1 cellular context compared by ENCODE assay signal in the genomic region with DNA sequence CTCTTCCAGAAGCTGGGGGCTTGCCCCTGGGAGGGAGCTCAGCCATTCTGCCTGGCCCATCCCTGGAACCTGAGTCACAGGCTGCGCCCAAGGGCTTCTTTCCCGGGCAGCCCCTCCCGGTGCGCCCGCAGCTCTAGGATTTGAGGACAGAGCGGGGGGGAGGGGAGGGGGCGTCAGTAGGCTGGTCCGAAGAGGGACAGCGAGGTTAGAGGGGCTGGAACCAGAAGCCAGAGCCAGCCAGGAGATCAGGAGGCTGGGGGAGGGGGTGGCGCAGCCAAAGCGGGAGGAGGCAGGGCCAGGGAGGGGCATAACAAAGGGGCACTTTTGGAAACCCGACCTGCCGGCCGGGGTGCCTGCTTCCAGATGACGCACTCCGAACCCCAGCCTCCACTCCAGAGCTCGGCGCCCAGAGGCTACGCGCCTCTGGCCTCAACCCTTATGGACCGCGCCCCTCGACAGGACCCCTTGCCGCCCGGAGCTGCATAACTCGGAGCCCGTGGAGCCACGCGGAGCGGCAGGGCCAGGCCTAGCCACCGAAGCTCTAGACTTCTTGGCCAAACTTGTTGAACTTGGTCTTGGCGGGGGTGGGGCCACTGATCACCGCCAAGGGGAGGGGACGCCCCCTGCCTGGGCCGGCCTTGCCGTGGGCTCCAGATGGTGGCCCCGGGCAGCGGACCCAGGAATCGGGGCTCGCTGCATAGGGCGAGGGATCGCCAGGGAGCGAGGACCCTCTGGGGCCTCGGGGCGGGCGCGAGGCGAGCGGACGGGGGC.
TF ChIP-seq lines count a peak whose summit lies in the region.

No MANE protein-coding gene starts in this region.

TF ChIP-seq in HepG2, 621 proteins besides CTCF, POLR2A, EP300 and RAD21 (continued from another document and continues in another):
- TF ChIP-seq HNRNPK (IDR thresholded peaks at IDR 0.05; ENCODE audit: low read depth, low read length, poor library complexity, severe bottlenecking) (peak; percentile 15), ZNF501 (CRISPR knock-in tag; IDR thresholded peaks at IDR 0.05) (0 out of 2 replicates have a peak, but pooled peaks have one; percentile 43), THAP7 (CRISPR knock-in tag; IDR thresholded peaks at IDR 0.05) (0 out of 2 replicates have a peak, but pooled peaks have one; percentile 56), ZNF230 (CRISPR knock-in tag; IDR thresholded peaks at IDR 0.05) (0 out of 2 replicates have a peak, but pooled peaks have one; percentile 46), TAF1 (CRISPR knock-in tag; IDR thresholded peaks at IDR 0.05) (peak; percentile 70), ZNF660 (CRISPR knock-in tag; IDR thresholded peaks at IDR 0.05; ENCODE audit: borderline replicate concordance, low read depth) (no peak), ZNF781 (CRISPR knock-in tag; IDR thresholded peaks at IDR 0.05; ENCODE audit: borderline replicate concordance, not compliant biosample characterization) (peak; percentile 44), HNF1B (CRISPR knock-in tag; IDR thresholded peaks at IDR 0.05) (0 out of 2 replicates have a peak, but pooled peaks have one; percentile 55), NAIF1 (CRISPR knock-in tag; IDR thresholded peaks at IDR 0.05; ENCODE audit: borderline replicate concordance) (peak; percentile 66; the same call in 1 of the 2 replicates), ZNF543 (CRISPR knock-in tag; IDR thresholded peaks at IDR 0.05) (peak; percentile 81; the same call in 1 of the 2 replicates), KAT8 (CRISPR knock-in tag; IDR thresholded peaks at IDR 0.05) (0 out of 2 replicates have a peak, but pooled peaks have one; percentile 31), ZKSCAN8 (CRISPR knock-in tag; IDR thresholded peaks at IDR 0.05; ENCODE audit: borderline replicate concordance) (no peak), RBFOX2 (IDR thresholded peaks at IDR 0.05; ENCODE audit: low read depth, low read length) (peak; percentile 90), BRD4 (CRISPR knock-in tag; IDR thresholded peaks at IDR 0.05) (peak; percentile 45; the same call in 1 of the 2 replicates), ERF (CRISPR knock-in tag; IDR thresholded peaks at IDR 0.05) (peak; percentile 21; the same call in 1 of the 2 replicates), MYC (CRISPR knock-in tag; IDR thresholded peaks at IDR 0.05; ENCODE audit: borderline replicate concordance) (peak; percentile 5; the same call in 1 of the 2 replicates), TSC22D2 (CRISPR knock-in tag; IDR thresholded peaks at IDR 0.05; ENCODE audit: borderline replicate concordance) (peak; percentile 71; the same call in 1 of the 2 replicates), POGK (CRISPR knock-in tag; conservative IDR thresholded peaks at IDR 0.05) (peak; percentile 14), ZNF205 (CRISPR knock-in tag; IDR thresholded peaks at IDR 0.05) (no peak), ZNF558 (CRISPR knock-in tag; IDR thresholded peaks at IDR 0.05; ENCODE audit: borderline replicate concordance) (peak; percentile 38; the same call in 1 of the 2 replicates), LCORL (IDR thresholded peaks at IDR 0.05) (no peak), LCORL (CRISPR knock-in tag; IDR thresholded peaks at IDR 0.05) (peak; percentile 31; the same call in 1 of the 2 replicates), ZNF224 (CRISPR knock-in tag; IDR thresholded peaks at IDR 0.05) (0 out of 2 replicates have a peak, but pooled peaks have one; percentile 23), HNRNPLL (IDR thresholded peaks at IDR 0.05; ENCODE audit: low read depth, low read length, poor library complexity, severe bottlenecking) (peak; percentile 55), BCL6 (CRISPR knock-in tag; IDR thresholded peaks at IDR 0.05) (peak; percentile 19), STAG1 (CRISPR knock-in tag; IDR thresholded peaks at IDR 0.05) (peak; percentile 9; the same call in 1 of the 2 replicates), HMG20B (CRISPR knock-in tag; conservative IDR thresholded peaks at IDR 0.05) (peak; percentile 28; the same call in 1 of the 2 replicates), TEAD2 (CRISPR knock-in tag; IDR thresholded peaks at IDR 0.05) (0 out of 2 replicates have a peak, but pooled peaks have one; percentile 46), ZMYM2 (CRISPR knock-in tag; IDR thresholded peaks at IDR 0.05) (no peak), ZSCAN9 (CRISPR knock-in tag; IDR thresholded peaks at IDR 0.05; ENCODE audit: borderline replicate concordance) (0 out of 2 replicates have a peak, but pooled peaks have one; percentile 22), ZFP82 (CRISPR knock-in tag; IDR thresholded peaks at IDR 0.05; ENCODE audit: borderline replicate concordance) (0 out of 2 replicates have a peak, but pooled peaks have one; percentile 26), ZNF570 (CRISPR knock-in tag; IDR thresholded peaks at IDR 0.05; ENCODE audit: borderline replicate concordance) (no peak), TFAP4 (IDR thresholded peaks at IDR 0.05; ENCODE audit: borderline replicate concordance, low read depth) (peak; percentile 23; the same call in 1 of the 2 replicates), PHF21A (CRISPR knock-in tag; IDR thresholded peaks at IDR 0.05) (peak; percentile 83), PITX1 (CRISPR knock-in tag; IDR thresholded peaks at IDR 0.05) (no peak)
- TF ChIP-seq, protein P1, sequence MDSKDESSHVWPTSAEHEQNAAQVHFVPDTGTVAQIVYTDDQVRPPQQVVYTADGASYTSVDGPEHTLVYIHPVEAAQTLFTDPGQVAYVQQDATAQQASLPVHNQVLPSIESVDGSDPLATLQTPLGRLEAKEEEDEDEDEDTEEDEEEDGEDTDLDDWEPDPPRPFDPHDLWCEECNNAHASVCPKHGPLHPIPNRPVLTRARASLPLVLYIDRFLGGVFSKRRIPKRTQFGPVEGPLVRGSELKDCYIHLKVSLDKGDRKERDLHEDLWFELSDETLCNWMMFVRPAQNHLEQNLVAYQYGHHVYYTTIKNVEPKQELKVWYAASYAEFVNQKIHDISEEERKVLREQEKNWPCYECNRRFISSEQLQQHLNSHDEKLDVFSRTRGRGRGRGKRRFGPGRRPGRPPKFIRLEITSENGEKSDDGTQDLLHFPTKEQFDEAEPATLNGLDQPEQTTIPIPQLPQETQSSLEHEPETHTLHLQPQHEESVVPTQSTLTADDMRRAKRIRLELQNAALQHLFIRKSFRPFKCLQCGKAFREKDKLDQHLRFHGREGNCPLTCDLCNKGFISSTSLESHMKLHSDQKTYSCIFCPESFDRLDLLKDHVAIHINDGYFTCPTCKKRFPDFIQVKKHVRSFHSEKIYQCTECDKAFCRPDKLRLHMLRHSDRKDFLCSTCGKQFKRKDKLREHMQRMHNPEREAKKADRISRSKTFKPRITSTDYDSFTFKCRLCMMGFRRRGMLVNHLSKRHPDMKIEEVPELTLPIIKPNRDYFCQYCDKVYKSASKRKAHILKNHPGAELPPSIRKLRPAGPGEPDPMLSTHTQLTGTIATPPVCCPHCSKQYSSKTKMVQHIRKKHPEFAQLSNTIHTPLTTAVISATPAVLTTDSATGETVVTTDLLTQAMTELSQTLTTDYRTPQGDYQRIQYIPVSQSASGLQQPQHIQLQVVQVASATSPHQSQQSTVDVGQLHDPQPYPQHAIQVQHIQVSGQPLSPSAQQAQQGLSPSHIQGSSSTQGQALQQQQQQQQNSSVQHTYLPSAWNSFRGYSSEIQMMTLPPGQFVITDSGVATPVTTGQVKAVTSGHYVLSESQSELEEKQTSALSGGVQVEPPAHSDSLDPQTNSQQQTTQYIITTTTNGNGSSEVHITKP (CRISPR knock-in tag; IDR thresholded peaks at IDR 0.05; ENCODE audit: low read depth): 0 out of 2 replicates have a peak, but pooled peaks have one; percentile 27
- TF ChIP-seq, protein P2, sequence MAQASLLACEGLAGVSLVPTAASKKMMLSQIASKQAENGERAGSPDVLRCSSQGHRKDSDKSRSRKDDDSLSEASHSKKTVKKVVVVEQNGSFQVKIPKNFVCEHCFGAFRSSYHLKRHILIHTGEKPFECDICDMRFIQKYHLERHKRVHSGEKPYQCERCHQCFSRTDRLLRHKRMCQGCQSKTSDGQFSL (CRISPR knock-in tag; IDR thresholded peaks at IDR 0.05): 0 out of 2 replicates have a peak, but pooled peaks have one; percentile 26
- TF ChIP-seq, protein P3, sequence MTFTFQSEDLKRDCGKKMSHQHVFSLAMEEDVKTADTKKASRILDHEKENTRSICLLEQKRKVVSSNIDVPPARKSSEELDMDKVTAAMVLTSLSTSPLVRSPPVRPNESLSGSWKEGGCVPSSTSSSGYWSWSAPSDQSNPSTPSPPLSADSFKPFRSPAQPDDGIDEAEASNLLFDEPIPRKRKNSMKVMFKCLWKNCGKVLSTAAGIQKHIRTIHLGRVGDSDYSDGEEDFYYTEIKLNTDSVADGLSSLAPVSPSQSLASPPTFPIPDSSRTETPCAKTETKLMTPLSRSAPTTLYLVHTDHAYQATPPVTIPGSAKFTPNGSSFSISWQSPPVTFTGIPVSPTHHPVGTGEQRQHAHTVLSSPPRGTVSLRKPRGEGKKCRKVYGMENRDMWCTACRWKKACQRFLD (CRISPR knock-in tag; IDR thresholded peaks at IDR 0.05; ENCODE audit: borderline replicate concordance): peak; percentile 91; the same call in 1 of the 2 replicates
- TF ChIP-seq, protein P4, sequence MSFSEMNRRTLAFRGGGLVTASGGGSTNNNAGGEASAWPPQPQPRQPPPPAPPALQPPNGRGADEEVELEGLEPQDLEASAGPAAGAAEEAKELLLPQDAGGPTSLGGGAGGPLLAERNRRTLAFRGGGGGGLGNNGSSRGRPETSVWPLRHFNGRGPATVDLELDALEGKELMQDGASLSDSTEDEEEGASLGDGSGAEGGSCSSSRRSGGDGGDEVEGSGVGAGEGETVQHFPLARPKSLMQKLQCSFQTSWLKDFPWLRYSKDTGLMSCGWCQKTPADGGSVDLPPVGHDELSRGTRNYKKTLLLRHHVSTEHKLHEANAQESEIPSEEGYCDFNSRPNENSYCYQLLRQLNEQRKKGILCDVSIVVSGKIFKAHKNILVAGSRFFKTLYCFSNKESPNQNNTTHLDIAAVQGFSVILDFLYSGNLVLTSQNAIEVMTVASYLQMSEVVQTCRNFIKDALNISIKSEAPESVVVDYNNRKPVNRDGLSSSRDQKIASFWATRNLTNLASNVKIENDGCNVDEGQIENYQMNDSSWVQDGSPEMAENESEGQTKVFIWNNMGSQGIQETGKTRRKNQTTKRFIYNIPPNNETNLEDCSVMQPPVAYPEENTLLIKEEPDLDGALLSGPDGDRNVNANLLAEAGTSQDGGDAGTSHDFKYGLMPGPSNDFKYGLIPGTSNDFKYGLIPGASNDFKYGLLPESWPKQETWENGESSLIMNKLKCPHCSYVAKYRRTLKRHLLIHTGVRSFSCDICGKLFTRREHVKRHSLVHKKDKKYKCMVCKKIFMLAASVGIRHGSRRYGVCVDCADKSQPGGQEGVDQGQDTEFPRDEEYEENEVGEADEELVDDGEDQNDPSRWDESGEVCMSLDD (CRISPR knock-in tag; IDR thresholded peaks at IDR 0.05; ENCODE audit: borderline replicate concordance): 0 out of 2 replicates have a peak, but pooled peaks have one; percentile 72
- TF ChIP-seq, protein P5, sequence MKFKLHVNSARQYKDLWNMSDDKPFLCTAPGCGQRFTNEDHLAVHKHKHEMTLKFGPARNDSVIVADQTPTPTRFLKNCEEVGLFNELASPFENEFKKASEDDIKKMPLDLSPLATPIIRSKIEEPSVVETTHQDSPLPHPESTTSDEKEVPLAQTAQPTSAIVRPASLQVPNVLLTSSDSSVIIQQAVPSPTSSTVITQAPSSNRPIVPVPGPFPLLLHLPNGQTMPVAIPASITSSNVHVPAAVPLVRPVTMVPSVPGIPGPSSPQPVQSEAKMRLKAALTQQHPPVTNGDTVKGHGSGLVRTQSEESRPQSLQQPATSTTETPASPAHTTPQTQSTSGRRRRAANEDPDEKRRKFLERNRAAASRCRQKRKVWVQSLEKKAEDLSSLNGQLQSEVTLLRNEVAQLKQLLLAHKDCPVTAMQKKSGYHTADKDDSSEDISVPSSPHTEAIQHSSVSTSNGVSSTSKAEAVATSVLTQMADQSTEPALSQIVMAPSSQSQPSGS (CRISPR knock-in tag; IDR thresholded peaks at IDR 0.05): peak; percentile 32
